ENCODE assay signal across 11 cellular contexts in genomic region chr20:60054716-60055371, GRCh38.
DNase-seq lines count a peak whose midpoint lies in the region; ATAC-seq and TF ChIP-seq lines count a peak whose summit lies in the region.
"Had no signal": no experiment of that assay in that cellular context is flagged by ENCODE, and none has a peak within 500 bp of the region (broad histone marks: within the 10 kb centered on the region; RNA-seq: fewer than 3 reads in every experiment).

No MANE protein-coding gene starts in this region.

- H3K4me1 Mint-ChIP-seq in natural killer cell treated with Interleukin-12 subunit alpha and Interleukin-12 subunit beta and Interleukin-15 and Interleukin-18, amount 100 ng/mL, for 72 hours (ENCODE audit: low read depth in 2 of 2), result peaks cover 58 to 59% of the 10 kb centered on the region in 2 donors
- H3K4me1 Mint-ChIP-seq in mesothelial cell of epicardium, result peaks cover 12% of the 10 kb centered on the region

- H3K27ac Mint-ChIP-seq in natural killer cell treated with Interleukin-12 subunit alpha and Interleukin-12 subunit beta and Interleukin-15 and Interleukin-18, amount 100 ng/mL, for 72 hours, result peak overlapping the region; percentile 99
- no peak overlapping the region for H3K27ac Mint-ChIP-seq in mesothelial cell of epicardium

- DNase-seq in NCI-H510A treated with DMSO at 0.1 percent for 48 hours (lab: John Stamatoyannopoulos, UW) (peak; percentile 26), NCI-H510A (lab: John Stamatoyannopoulos, UW) (no peak), KBM-7 (peak; percentile 71), UCSD-AML1 (lab: John Stamatoyannopoulos, UW; ENCODE audit: unreplicated experiment) (peak; percentile 36), mesothelial cell of epicardium (ENCODE audit: low spot score in 2 of 2, unreplicated experiment in 2 of 2) (no peak), ascending aorta (ENCODE audit: low spot score in 2 of 2) (no peak), NCI-H2196 treated with DMSO at 0.1 percent for 48 hours (lab: John Stamatoyannopoulos, UW; ENCODE audit: unreplicated experiment) (no peak)
- DNase-seq in natural killer cell treated with Interleukin-12 subunit alpha and Interleukin-12 subunit beta and Interleukin-15 and Interleukin-18, amount 100 ng/mL, for 72 hours (ENCODE audit: low spot score), result no peak
- DNase-seq: NCI-H446 treated with DMSO at 0.1 percent for 48 hours, SHP77 had no signal

- H3K36me3 ChIP-seq in ascending aorta, result no peaks in the 10 kb centered on the region

- TF ChIP-seq CTCF in mesothelial cell of epicardium (IDR thresholded peaks at IDR 0.05; ENCODE audit: unreplicated experiment) (no peak), ascending aorta (IDR thresholded peaks at IDR 0.05) (no peak)

- no peaks in the 10 kb centered on the region for H3K9me3 Mint-ChIP-seq in natural killer cell treated with Interleukin-12 subunit alpha and Interleukin-12 subunit beta and Interleukin-15 and Interleukin-18, amount 100 ng/mL, for 72 hours
- no peaks in the 10 kb centered on the region for H3K9me3 Mint-ChIP-seq in mesothelial cell of epicardium

- H3K27me3 Mint-ChIP-seq in natural killer cell treated with Interleukin-12 subunit alpha and Interleukin-12 subunit beta and Interleukin-15 and Interleukin-18, amount 100 ng/mL, for 72 hours, result no peaks in the 10 kb centered on the region
- peaks cover 41% of the 10 kb centered on the region for H3K27me3 Mint-ChIP-seq in mesothelial cell of epicardium (ENCODE audit: low read depth)

- ATAC-seq in natural killer cell treated with Interleukin-12 subunit alpha and Interleukin-12 subunit beta and Interleukin-15 and Interleukin-18, amount 100 ng/mL, for 72 hours, result no peak

- H3K36me3 Mint-ChIP-seq in natural killer cell treated with Interleukin-12 subunit alpha and Interleukin-12 subunit beta and Interleukin-15 and Interleukin-18, amount 100 ng/mL, for 72 hours, result no peaks in the 10 kb centered on the region
- H3K36me3 Mint-ChIP-seq in mesothelial cell of epicardium, result no peaks in the 10 kb centered on the region

- no peaks in the 10 kb centered on the region for H3K27me3 ChIP-seq in ascending aorta

- H3K4me3 Mint-ChIP-seq in natural killer cell treated with Interleukin-12 subunit alpha and Interleukin-12 subunit beta and Interleukin-15 and Interleukin-18, amount 100 ng/mL, for 72 hours, result peak overlapping the region; percentile 93
- no peak overlapping the region for H3K4me3 Mint-ChIP-seq in mesothelial cell of epicardium

- intact Hi-C loops in ascending aorta (cut with DNase I), result no loop called here

- H3K27ac ChIP-seq in ascending aorta, result no peak overlapping the region
- H3K27ac ChIP-seq: 22Rv1 had no signal

- in situ Hi-C loops in KBM-7 (cut with MboI; ENCODE audit: low pct_unique_long_range_greater_than_20kb, low sequenced_read_pairs), result no loop called here

- peaks cover 0 to 5% of the 10 kb centered on the region in 2 donors for H3K4me1 ChIP-seq in ascending aorta

- H3K4me3 ChIP-seq in ascending aorta, result no peak overlapping the region

- H3K9me3 ChIP-seq in ascending aorta, result no peaks in the 10 kb centered on the region

Comparison
In these comparisons a context has a peak if more than half of its experiments do, and no peak if none do; other contexts are left out.
1. DNase-seq: peak in NCI-H510A treated with DMSO at 0.1 percent for 48 hours (single experiment), KBM-7 (single experiment) and UCSD-AML1 (single experiment); none in NCI-H510A (single experiment), natural killer cell treated with Interleukin-12 subunit alpha and Interleukin-12 subunit beta and Interleukin-15 and Interleukin-18, amount 100 ng/mL, for 72 hours (single experiment), mesothelial cell of epicardium (0 of 2), ascending aorta (0 of 2) and NCI-H2196 treated with DMSO at 0.1 percent for 48 hours (single experiment).